Comparison of ENCODE assay signal across 15 cellular contexts in the genomic region with DNA sequence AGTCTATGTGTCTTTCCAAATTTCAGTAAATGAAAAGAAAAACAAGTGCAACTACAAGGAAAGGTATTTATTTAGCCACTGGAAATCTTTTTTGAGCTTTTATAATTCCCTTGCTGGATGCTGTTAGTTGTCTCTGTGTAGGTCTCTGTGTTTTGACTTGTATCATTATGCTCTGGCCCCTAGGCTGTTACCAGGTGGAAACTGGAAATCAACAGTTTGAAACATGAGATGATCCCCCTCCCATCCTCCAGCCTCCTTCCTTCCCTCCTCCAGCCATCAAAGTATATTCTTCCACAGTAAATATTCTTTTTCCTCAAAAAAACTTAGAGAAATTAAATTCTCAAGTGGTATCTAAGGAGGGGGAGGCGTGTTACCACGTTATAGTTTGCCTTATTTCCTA. TPM values are rescaled to one million over a fixed set of nuclear protein-coding genes. Genes with fewer than 3 reads are reported as not detected.
A peak's percentile ranks its signal among the peaks of the same experiment; 100 is the strongest.
DNase-seq lines count a peak whose midpoint lies in the region; FAIRE-seq and TF ChIP-seq lines count a peak whose summit lies in the region.
"Had no signal": no experiment of that assay in that cellular context is flagged by ENCODE, and none has a peak within 500 bp of the region (broad histone marks: within the 10 kb centered on the region; RNA-seq: fewer than 3 reads in every experiment).

No MANE protein-coding gene starts in this region.

- peak overlapping the region; percentile 74 to 77 for H3K27ac ChIP-seq in breast epithelium
- H3K27ac ChIP-seq in mammary epithelial cell (ENCODE audit: insufficient read depth, low read depth, low read length) = no peak overlapping the region
- peak overlapping the region; percentile 61 to 71 (median 68) for H3K27ac ChIP-seq in esophagus muscularis mucosa (replicated peaks in 1 of 4)
- H3K27ac ChIP-seq in trophoblast cell (ENCODE audit: low read depth, low read length) = peak overlapping the region; percentile 41
- H3K27ac ChIP-seq in urinary bladder (ENCODE audit: low read depth) = peak overlapping the region; percentile 50

- H3K23ac ChIP-seq in trophoblast cell (ENCODE audit: low read length) = no peak overlapping the region

- H3K79me2 ChIP-seq in mammary epithelial cell (ENCODE audit: insufficient read depth, low read length) (no peaks in the 10 kb centered on the region), trophoblast cell (ENCODE audit: control insufficient read depth, insufficient read depth, low read length, poor library complexity) (no peaks in the 10 kb centered on the region)

- H4K12ac ChIP-seq in trophoblast cell (ENCODE audit: low read depth, low read length) = no peak overlapping the region

- H2AFZ ChIP-seq in mammary epithelial cell (ENCODE audit: low read depth, low read length) = no peak overlapping the region
- no peak overlapping the region for H2AFZ ChIP-seq in trophoblast cell (ENCODE audit: insufficient read depth, low read length, poor library complexity)

- in situ Hi-C loops in mammary epithelial cell (cut with MboI; ENCODE audit: low sequenced_read_pairs in 2 of 2) = no loop called here

- no peak overlapping the region for H2BK120ac ChIP-seq in trophoblast cell (ENCODE audit: insufficient read depth, low read length, poor library complexity)

- dilution Hi-C loops in mammary epithelial cell (cut with HindIII; ENCODE audit: low sequenced_read_pairs) = no loop called here

- H4K20me1 ChIP-seq in mammary epithelial cell (ENCODE audit: insufficient read depth, low read length) = no peaks in the 10 kb centered on the region

- no peak for DNase-seq in breast epithelium (ENCODE audit: low spot score in 2 of 2)
- DNase-seq in mammary epithelial cell = no peak
- DNase-seq in esophagus muscularis mucosa (ENCODE audit: extremely low spot score) = no peak
- no peak for DNase-seq in trophoblast cell
- DNase-seq in RCC 7860 (ENCODE audit: low spot score) = no peak
- DNase-seq in middle frontal gyrus (ENCODE audit: extremely low spot score, low spot score) = no peak
- no peak for DNase-seq in AG08396 (ENCODE audit: low spot score)
- DNase-seq: ACHN; activated CD4-positive, alpha-beta T cell treated with anti-CD3 and anti-CD28 coated beads, Interleukin-2, amount 10 ng/mL, durations not matched to agents 24 days and 14 days; activated gamma-delta T cell treated with Interleukin-2 at 50 U/mL for 16 hours; anterior cingulate cortex; DMS53; nucleus accumbens; stimulated activated CD4-positive, alpha-beta T cell treated with anti-CD3 and anti-CD28 coated beads, Interleukin-4, amount 100 ng/mL, for 1 hour had no signal

- H2BK5ac ChIP-seq in trophoblast cell (ENCODE audit: low read depth, low read length, poor library complexity) = no peak overlapping the region

- TF ChIP-seq EP300 in esophagus muscularis mucosa (IDR thresholded peaks at IDR 0.05) = no peak

- H4K8ac ChIP-seq in trophoblast cell (ENCODE audit: low read depth, low read length) = no peak overlapping the region

- no TSS peak for BruUV-seq in mammary epithelial cell (replicated peaks; lab: Mats Ljungman, UMichigan)

- H3K27me3 ChIP-seq in breast epithelium = no peaks in the 10 kb centered on the region
- H3K27me3 ChIP-seq in mammary epithelial cell (ENCODE audit: insufficient read depth, low read length) = no peaks in the 10 kb centered on the region
- no peaks in the 10 kb centered on the region for H3K27me3 ChIP-seq in esophagus muscularis mucosa
- no peaks in the 10 kb centered on the region for H3K27me3 ChIP-seq in trophoblast cell (ENCODE audit: insufficient read depth, low read length)

- H3K4me1 ChIP-seq in breast epithelium (no peaks in the 10 kb centered on the region), mammary epithelial cell (ENCODE audit: insufficient read depth, low read length) (no peaks in the 10 kb centered on the region), esophagus muscularis mucosa (peaks cover 0 to 40% (median 15%) of the 10 kb centered on the region in 4 donors), trophoblast cell (ENCODE audit: control insufficient read depth in 1 of 2, insufficient read depth in 2 of 2, low read length in 2 of 2) (peaks cover 0 to 7% of the 10 kb centered on the region in 2 experiments), urinary bladder (ENCODE audit: insufficient read depth) (no peaks in the 10 kb centered on the region)

- H3K4ac ChIP-seq in trophoblast cell (ENCODE audit: low read depth, low read length) = no peak overlapping the region

- H3K4me3 ChIP-seq in breast epithelium (no peak overlapping the region), mammary epithelial cell (replicated peaks in 1 of 3; ENCODE audit: insufficient read depth in 1 of 3, low read depth in 2 of 3, low read length in 3 of 3) (no peak overlapping the region), esophagus muscularis mucosa (peak overlapping the region in 1 of 4 donors; percentile 4), trophoblast cell (ENCODE audit: low read depth, low read length) (no peak overlapping the region), urinary bladder (ENCODE audit: low read depth, low read length) (no peak overlapping the region)

- no peak overlapping the region for H3K9ac ChIP-seq in mammary epithelial cell (ENCODE audit: insufficient read depth, low read length)
- H3K9ac ChIP-seq in trophoblast cell (ENCODE audit: low read length) = no peak overlapping the region

- H2AK5ac ChIP-seq in trophoblast cell (ENCODE audit: low read length) = no peak overlapping the region

- no peak overlapping the region for H2BK12ac ChIP-seq in trophoblast cell (ENCODE audit: low read length)

- H3K79me1 ChIP-seq in trophoblast cell (ENCODE audit: low read length) = peaks cover 12% of the 10 kb centered on the region

- CTCF ChIA-PET in mammary epithelial cell (lab: Charles Lee; ENCODE audit: low non-redundant PET) = no interaction called here

- no peak overlapping the region for H4K91ac ChIP-seq in trophoblast cell (ENCODE audit: low read depth, low read length)

- H3K14ac ChIP-seq in trophoblast cell (ENCODE audit: low read length) = no peak overlapping the region

- no peak for FAIRE-seq in RCC 7860 (lab: Jason Lieb, UNC)

- TF ChIP-seq POLR2A in breast epithelium (IDR thresholded peaks at IDR 0.05) = no peak
- TF ChIP-seq POLR2A in esophagus muscularis mucosa (IDR thresholded peaks at IDR 0.05; ENCODE audit: low read depth) = no peak

- H3K9me3 ChIP-seq in breast epithelium = no peaks in the 10 kb centered on the region
- no peaks in the 10 kb centered on the region for H3K9me3 ChIP-seq in mammary epithelial cell (replicated peaks; ENCODE audit: insufficient read depth, low read length)
- H3K9me3 ChIP-seq in esophagus muscularis mucosa = no peaks in the 10 kb centered on the region
- no peaks in the 10 kb centered on the region for H3K9me3 ChIP-seq in trophoblast cell (ENCODE audit: insufficient read depth, low read depth, low read length)

- H3K36me3 ChIP-seq in breast epithelium (no peaks in the 10 kb centered on the region), mammary epithelial cell (ENCODE audit: insufficient read depth, low read length) (no peaks in the 10 kb centered on the region), esophagus muscularis mucosa (no peaks in the 10 kb centered on the region), trophoblast cell (ENCODE audit: control insufficient read depth in 1 of 2, insufficient read depth in 2 of 2, low read length in 2 of 2) (no peaks in the 10 kb centered on the region), urinary bladder (ENCODE audit: insufficient read depth) (no peaks in the 10 kb centered on the region)

- 16% methylated on average over 2 of the region's 2 CpGs for WGBS in mammary epithelial cell (ENCODE audit: low coverage, missing lambda C conversion rate)
- 62% methylated on average over 2 of the region's 2 CpGs for WGBS in esophagus muscularis mucosa
- WGBS in trophoblast cell (ENCODE audit: extremely low coverage, insufficient coverage, insufficient read length) = no CpG with 5 or more reads among the region's 2 CpGs
- WGBS in urinary bladder = 30% methylated on average over 2 of the region's 2 CpGs

- H3K18ac ChIP-seq in trophoblast cell (ENCODE audit: low read length) = no peak overlapping the region

- H3K4me2 ChIP-seq in mammary epithelial cell (ENCODE audit: insufficient read depth, low read depth, low read length) (no peak overlapping the region), trophoblast cell (ENCODE audit: low read length) (no peak overlapping the region)

- intact Hi-C loops in breast epithelium (cut with DNase I; ENCODE audit: low total_unique reads) = no loop called here
- intact Hi-C loops in mammary epithelial cell (cut with micrococcal nuclease) = no loop called here
- intact Hi-C loops in esophagus muscularis mucosa (cut with DNase I) = loop anchor here (10.0 kb wide), 1 partner anchor 171 kb away; no protein-coding TSS in a partner anchor

- TF ChIP-seq CTCF in breast epithelium (IDR thresholded peaks at IDR 0.05) (no peak), mammary epithelial cell (conservative IDR thresholded peaks at IDR 0.05 in 1 of 2, IDR thresholded peaks at IDR 0.05 in 1 of 2; ENCODE audit: extremely low read depth in 1 of 2, insufficient read depth in 1 of 2, low read depth in 1 of 2, low read length in 2 of 2) (no peak), esophagus muscularis mucosa (IDR thresholded peaks at IDR 0.05) (no peak)

RNA-seq across cellular contexts. Expression of gene DCN, which starts 0.9 kb away (rescaled TPM):
- 1,000 to 10,000 TPM; 1,081 to 4,374 (median 1,702) TPM for total RNA-seq in breast epithelium
- 1 to 10 TPM in 1 of 2 donors, under 1 TPM in 1; 0.75 to 3.2 TPM for total RNA-seq in mammary epithelial cell
- polyA plus RNA-seq in mammary epithelial cell = 11.4 TPM
- polyA minus RNA-seq in mammary epithelial cell = not detected
- 1,000 to 10,000 TPM; 1,186 to 2,089 (median 1,762) TPM for total RNA-seq in esophagus muscularis mucosa
- 99.3 and 117 TPM in 2 replicates for polyA plus RNA-seq in trophoblast cell (2013)
- total RNA-seq in urinary bladder = 3,503 TPM
- 2,925 TPM for polyA plus RNA-seq in urinary bladder
- total RNA-seq: activated CD4-positive, alpha-beta T cell treated with anti-CD3 and anti-CD28 coated beads, Interleukin-2, amount 10 ng/mL, durations not matched to agents 24 days and 14 days had no signal

Comparison
In these comparisons a context has a peak if more than half of its experiments do, and no peak if none do; other contexts are left out.
1. RNA of gene DCN, which starts 0.9 kb away (total RNA-seq): 3,503 TPM in urinary bladder (single experiment), 1,186 to 2,089 TPM in esophagus muscularis mucosa and 1,081 to 4,374 TPM in breast epithelium; 0.75 to 3.2 TPM in mammary epithelial cell; every median in the first group is over 100 times any median in the second.